8 cellular contexts compared by ENCODE assay signal in the genomic region with DNA sequence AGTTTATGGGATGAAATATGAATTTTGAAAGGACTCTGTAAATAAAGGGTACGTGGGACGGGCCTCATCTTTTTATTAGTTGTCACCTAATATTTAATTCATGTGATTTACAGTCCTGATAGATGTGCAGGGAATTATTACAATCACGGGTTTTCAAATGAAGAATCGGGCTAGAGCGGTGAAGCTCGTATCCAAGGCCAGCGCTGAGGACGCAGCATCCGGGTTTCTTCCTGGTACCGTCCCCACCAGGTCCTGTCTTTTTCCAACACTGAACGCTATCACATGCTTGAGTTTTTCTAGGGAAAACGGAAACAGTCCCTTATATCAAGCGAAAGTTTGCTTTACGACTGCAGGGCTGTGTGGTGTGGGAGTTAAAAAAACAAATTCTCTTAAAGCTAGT. TPM values are rescaled to one million over a fixed set of nuclear protein-coding genes. Genes with fewer than 3 reads are reported as not detected.
A peak's percentile ranks its signal among the peaks of the same experiment; 100 is the strongest.
DNase-seq lines count a peak whose midpoint lies in the region; ATAC-seq and TF ChIP-seq lines count a peak whose summit lies in the region.

No MANE protein-coding gene starts in this region.

- peaks cover 42% of the 10 kb centered on the region for H3K36me3 ChIP-seq in WERI-Rb-1

- H4K91ac ChIP-seq in H9 (ENCODE audit: insufficient read length, low read depth, low read length), result no peak overlapping the region

- no peak overlapping the region for H2BK20ac ChIP-seq in H9 (ENCODE audit: low read depth, low read length, poor library complexity, severe bottlenecking)

- no peak overlapping the region for H3K14ac ChIP-seq in H9 (ENCODE audit: insufficient read depth, low read length)

- no peak overlapping the region for H2AK5ac ChIP-seq in H9 (ENCODE audit: insufficient read length, low read length)

- H3K4me3 Mint-ChIP-seq in H9 (peak overlapping the region; percentile 89 to 90), naive B cell (peak overlapping the region; percentile 94 to 99 (median 99))

- H2BK120ac ChIP-seq in H9 (ENCODE audit: low read depth, low read length, poor library complexity, severe bottlenecking), result no peak overlapping the region

- H3K4me2 ChIP-seq in H9 (ENCODE audit: insufficient read depth, insufficient read length, low read length), result peak overlapping the region; percentile 85

- H3K79me1 ChIP-seq in H9 (ENCODE audit: insufficient read depth, low read depth, low read length, poor library complexity, severe bottlenecking), result no peaks in the 10 kb centered on the region

- H3K56ac ChIP-seq in H9 (ENCODE audit: insufficient read length, low read depth, low read length), result no peak overlapping the region

- peak overlapping the region; percentile 84 to 98 (median 96); a peak in 5 of 7 replicates for H3K27ac Mint-ChIP-seq in H9
- H3K27ac Mint-ChIP-seq in naive B cell, result peak overlapping the region; percentile 96 to 99 (median 99)

- no peak overlapping the region for H2BK5ac ChIP-seq in H9 (ENCODE audit: insufficient read length, low read length)

- DNase-seq in AG08395 (ENCODE audit: low spot score) (peak; percentile 40), H9 (no peak), WERI-Rb-1 (no peak), fibroblast of gingiva (ENCODE audit: low read depth) (peak; percentile 27), naive B cell (no peak), NCI-H1436 treated with DMSO at 0.1 percent for 48 hours (lab: John Stamatoyannopoulos, UW) (no peak)

- TF ChIP-seq CTCF in H9 (conservative IDR thresholded peaks at IDR 0.05), result no peak
- no peak for TF ChIP-seq CTCF in WERI-Rb-1 (IDR thresholded peaks at IDR 0.05; ENCODE audit: low read depth, low read length)

- no peak overlapping the region for H2BK12ac ChIP-seq in H9 (ENCODE audit: insufficient read length, low read depth, low read length)

- no peak overlapping the region for H3K18ac ChIP-seq in H9 (ENCODE audit: insufficient read length, low read depth, low read length)

- no peaks in the 10 kb centered on the region for H3K4me1 ChIP-seq in H9 (ENCODE audit: insufficient read depth, low read length)

- no peak overlapping the region for H3K23ac ChIP-seq in H9 (ENCODE audit: insufficient read length, low read depth, low read length)

- no peaks in the 10 kb centered on the region; a peak in 1 of 5 replicates for H3K9me3 Mint-ChIP-seq in H9
- H3K9me3 Mint-ChIP-seq in naive B cell, result no peaks in the 10 kb centered on the region

- H3K27me3 Mint-ChIP-seq in H9 (ENCODE audit: low read depth) (no peaks in the 10 kb centered on the region), naive B cell (no peaks in the 10 kb centered on the region)

- ATAC-seq in naive B cell (ENCODE audit: low read depth in 2 of 2) (no peak), HG02759 (IDR thresholded peaks at IDR 0.05; ENCODE audit: unreplicated experiment) (no peak), GM21528 (IDR thresholded peaks at IDR 0.05; ENCODE audit: low FRiP score, unreplicated experiment) (no peak)

- H4K5ac ChIP-seq in H9 (ENCODE audit: insufficient read length, low read depth, low read length), result no peak overlapping the region

- no peak overlapping the region for H2BK15ac ChIP-seq in H9 (ENCODE audit: low read depth, low read length)

- peaks cover 6% of the 10 kb centered on the region for H3K23me2 ChIP-seq in H9 (ENCODE audit: insufficient read length, low read depth, low read length, poor library complexity, severe bottlenecking)

- no peak overlapping the region for H4K8ac ChIP-seq in H9 (replicated peaks; ENCODE audit: insufficient read length, low read depth, low read length)

- no peaks in the 10 kb centered on the region for H4K20me1 ChIP-seq in H9 (ENCODE audit: control insufficient read depth, insufficient read depth, insufficient read length)

- H3K4ac ChIP-seq in H9 (ENCODE audit: low read depth, low read length), result no peak overlapping the region

- H3K36me3 Mint-ChIP-seq in H9 (ENCODE audit: insufficient read depth in 1 of 3, low read depth in 3 of 3), result peaks cover 12 to 30% (median 20%) of the 10 kb centered on the region in 3 experiments
- H3K36me3 Mint-ChIP-seq in naive B cell, result peaks cover 8 to 13% of the 10 kb centered on the region in 2 donors

- H3T11ph ChIP-seq in H9 (ENCODE audit: low read length), result no peak overlapping the region

- H3K27ac ChIP-seq in H9 (ENCODE audit: insufficient read length, low read depth, low read length) (no peak overlapping the region), WERI-Rb-1 (peak overlapping the region; percentile 94)

- no CpG with 5 or more reads among the region's 14 CpGs for WGBS in H9 (ENCODE audit: extremely low coverage, insufficient read length, low lambda C conversion rate)

- H2AFZ ChIP-seq in H9 (ENCODE audit: low read length), result no peak overlapping the region

- no peaks in the 10 kb centered on the region for H3K79me2 ChIP-seq in H9 (ENCODE audit: insufficient read depth, low read length)

- H3K9me3 ChIP-seq in H9 (ENCODE audit: control insufficient read depth, low read depth, low read length), result no peaks in the 10 kb centered on the region
- H3K9me3 ChIP-seq in WERI-Rb-1 (ENCODE audit: severe bottlenecking), result no peaks in the 10 kb centered on the region

- peaks cover 12 to 20% of the 10 kb centered on the region in 2 experiments; a peak in 3 of 4 replicates for H3K4me1 Mint-ChIP-seq in H9
- peaks cover 18 to 50% (median 20%) of the 10 kb centered on the region in 3 donors for H3K4me1 Mint-ChIP-seq in naive B cell

- H3K9ac ChIP-seq in H9 (ENCODE audit: extremely low read depth, insufficient read length, low read length), result peak overlapping the region; percentile 13

- H3K27me3 ChIP-seq in H9 (ENCODE audit: insufficient read depth, low read length) (no peaks in the 10 kb centered on the region), WERI-Rb-1 (ENCODE audit: insufficient read depth, low read depth, severe bottlenecking) (no peaks in the 10 kb centered on the region)

- peak overlapping the region; percentile 84 for H3K4me3 ChIP-seq in WERI-Rb-1 (ENCODE audit: low read depth, low read length)

RNA-seq across cellular contexts. Expression of gene SMDT1, which starts 0.8 kb away (rescaled TPM):
- 44.8 and 45.0 TPM in 2 replicates for total RNA-seq in H9 (2021)
- polyA plus RNA-seq in naive B cell (ENCODE audit: low read depth in 6 of 6), result 100 to 1,000 TPM; 182 to 363 (median 235) TPM

RNA-seq across cellular contexts. Expression of gene PHETA2, which starts 6.2 kb away (rescaled TPM):
- total RNA-seq in H9 (2021), result 2.6 and 3.2 TPM in 2 replicates
- polyA plus RNA-seq in naive B cell (ENCODE audit: low read depth in 6 of 6), result 1 to 10 TPM in 2 of 6 donors, under 1 TPM in 4; 0.43 to 2.1 (median 0.67) TPM

RNA-seq across cellular contexts. Expression of gene NAGA, which starts 9.7 kb away (rescaled TPM):
- total RNA-seq in H9 (2021), result 16.1 and 16.6 TPM in 2 replicates
- polyA plus RNA-seq in naive B cell (ENCODE audit: low read depth in 6 of 6), result 10 to 100 TPM; 10.5 to 13.9 (median 11.3) TPM

RNA-seq across cellular contexts. Expression of gene NDUFA6, which starts 10.3 kb away (rescaled TPM):
- total RNA-seq in H9 (2021), result 91.7 and 102 TPM in 2 replicates
- 100 to 1,000 TPM in 3 of 6 donors, 10 to 100 TPM in 3; 96.8 to 110 (median 104) TPM for polyA plus RNA-seq in naive B cell (ENCODE audit: low read depth in 6 of 6)

RNA-seq across cellular contexts. Expression of gene CYP2D6, which starts 50.3 kb away (rescaled TPM):
- 2.0 and 2.3 TPM in 2 replicates for total RNA-seq in H9 (2021)
- polyA plus RNA-seq in naive B cell (ENCODE audit: low read depth in 6 of 6), result under 1 TPM in 2 of 6 donors, not detected in 4; 0.14 to 0.61 TPM

Comparison
In these comparisons a context has a peak if more than half of its experiments do, and no peak if none do; other contexts are left out.
1. DNase-seq: peak in AG08395 (single experiment) and fibroblast of gingiva (single experiment); none in H9 (single experiment), WERI-Rb-1 (single experiment), naive B cell (single experiment) and NCI-H1436 treated with DMSO at 0.1 percent for 48 hours (single experiment).